In genomic region chr2:82282111-82282882, GRCh38 we compare ENCODE assay signal across 23 cellular contexts.
DNase-seq lines count a peak whose midpoint lies in the region; ATAC-seq, FAIRE-seq and TF ChIP-seq lines count a peak whose summit lies in the region.
"Had no signal": no experiment of that assay in that cellular context is flagged by ENCODE, and none has a peak within 500 bp of the region (broad histone marks: within the 10 kb centered on the region; RNA-seq: fewer than 3 reads in every experiment).

No MANE protein-coding gene starts in this region.

- no peak overlapping the region for H3K4me3 Mint-ChIP-seq in neural progenitor cell
- H3K4me3 Mint-ChIP-seq in Calu3 (ENCODE audit: low read depth, unreplicated experiment) = no peak overlapping the region
- H3K4me3 Mint-ChIP-seq: activated CD4-positive, alpha-beta T cell treated with anti-CD3 and anti-CD28 coated beads, Interleukin-2, amount 10 ng/mL, durations not matched to agents 7 days and 5 days; CD8-positive, alpha-beta memory T cell; stimulated activated naive CD8-positive, alpha-beta T cell treated with anti-CD3 and anti-CD28 coated beads, Interleukin-15, Interleukin-2, amounts not matched to agents 100 ng/mL and 50 ng/mL, for 24 hours had no signal

- no peak overlapping the region for H3K4me2 ChIP-seq in neural progenitor cell

- H3K4me1 ChIP-seq in neural progenitor cell (peaks cover 9% of the 10 kb centered on the region), small intestine (ENCODE audit: control insufficient read depth in 2 of 2, insufficient read depth in 1 of 2, low read depth in 1 of 2, low read length in 1 of 2) (no peaks in the 10 kb centered on the region)
- H3K4me1 ChIP-seq: adrenal gland, gastroesophageal sphincter, pancreas, upper lobe of left lung had no signal

- no TSS peak for BruUV-seq in Calu3 (replicated peaks; lab: Mats Ljungman, UMichigan)

- no peaks in the 10 kb centered on the region for H3K27me3 ChIP-seq in neural progenitor cell
- no peaks in the 10 kb centered on the region for H3K27me3 ChIP-seq in small intestine (ENCODE audit: control insufficient read depth in 2 of 2, insufficient read depth in 2 of 2, low read length in 2 of 2)
- H3K27me3 ChIP-seq: adrenal gland, cardiac muscle cell, dorsolateral prefrontal cortex, gastroesophageal sphincter, pancreas, upper lobe of left lung had no signal

- CTCF ChIA-PET in Calu3 (lab: Charles Lee) = no interaction called here

- H3K4me3 ChIP-seq in neural progenitor cell = no peak overlapping the region
- H3K4me3 ChIP-seq in small intestine (ENCODE audit: low read depth in 1 of 2, low read length in 2 of 2) = no peak overlapping the region
- H3K4me3 ChIP-seq: adrenal gland, cardiac muscle cell, dorsolateral prefrontal cortex, gastroesophageal sphincter, lung, pancreas, upper lobe of left lung had no signal

- H3K27ac ChIP-seq in neural progenitor cell (no peak overlapping the region), small intestine (ENCODE audit: low read depth in 1 of 2, low read length in 1 of 2) (no peak overlapping the region)
- H3K27ac ChIP-seq: adrenal gland, cardiac muscle cell, dorsolateral prefrontal cortex, gastroesophageal sphincter, pancreas, upper lobe of left lung had no signal

- 75 to 82% (median 77%) methylated on average over 16 of the region's 16 CpGs for WGBS in small intestine, 3 donors

- H2AFZ ChIP-seq in neural progenitor cell (replicated peaks) = peak overlapping the region; percentile 83

- ATAC-seq in HG02759 (IDR thresholded peaks at IDR 0.05; ENCODE audit: unreplicated experiment) = no peak
- ATAC-seq: gastroesophageal sphincter, pancreas had no signal

- no peaks in the 10 kb centered on the region for H3K36me3 ChIP-seq in neural progenitor cell
- H3K36me3 ChIP-seq in small intestine (ENCODE audit: control insufficient read depth in 2 of 2, insufficient read depth in 2 of 2, low read length in 2 of 2) = no peaks in the 10 kb centered on the region
- H3K36me3 ChIP-seq: adrenal gland, cardiac muscle cell, gastroesophageal sphincter, pancreas, upper lobe of left lung had no signal

- no peaks in the 10 kb centered on the region for H3K79me2 ChIP-seq in neural progenitor cell (ENCODE audit: low read depth)

- intact Hi-C loops in Calu3 (cut with micrococcal nuclease; ENCODE audit: unreplicated experiment) = no loop called here

- FAIRE-seq in small intestine (lab: Jason Lieb, UNC) = no peak
- FAIRE-seq: pancreas had no signal

- H3K9me3 Mint-ChIP-seq in neural progenitor cell (no peaks in the 10 kb centered on the region), Calu3 (ENCODE audit: low read depth, unreplicated experiment) (peaks cover 20% of the 10 kb centered on the region)

- H3K9me3 ChIP-seq in neural progenitor cell (ENCODE audit: low read depth) (no peaks in the 10 kb centered on the region), small intestine (ENCODE audit: control insufficient read depth, low read depth) (no peaks in the 10 kb centered on the region)
- H3K9me3 ChIP-seq: adrenal gland, gastroesophageal sphincter, pancreas, upper lobe of left lung had no signal

- H3F3A ChIP-seq in neural progenitor cell (ENCODE audit: low read depth) = no peaks in the 10 kb centered on the region

- H3K36me3 Mint-ChIP-seq in neural progenitor cell (no peaks in the 10 kb centered on the region), Calu3 (ENCODE audit: insufficient read depth, unreplicated experiment) (no peaks in the 10 kb centered on the region)

- no peak overlapping the region for H3K27ac Mint-ChIP-seq in neural progenitor cell
- no peak overlapping the region for H3K27ac Mint-ChIP-seq in Calu3 (ENCODE audit: unreplicated experiment)
- H3K27ac Mint-ChIP-seq: activated CD4-positive, alpha-beta T cell treated with anti-CD3 and anti-CD28 coated beads, Interleukin-2, amount 10 ng/mL, durations not matched to agents 7 days and 5 days; CD8-positive, alpha-beta memory T cell; stimulated activated naive CD8-positive, alpha-beta T cell treated with anti-CD3 and anti-CD28 coated beads, Interleukin-15, Interleukin-2, amounts not matched to agents 100 ng/mL and 50 ng/mL, for 24 hours had no signal

- no peaks in the 10 kb centered on the region for H3K27me3 Mint-ChIP-seq in neural progenitor cell (ENCODE audit: insufficient read depth, low read depth)
- no peaks in the 10 kb centered on the region for H3K27me3 Mint-ChIP-seq in Calu3 (ENCODE audit: unreplicated experiment)
- H3K27me3 Mint-ChIP-seq: activated CD4-positive, alpha-beta T cell treated with anti-CD3 and anti-CD28 coated beads, Interleukin-2, amount 10 ng/mL, durations not matched to agents 7 days and 5 days; CD8-positive, alpha-beta memory T cell; stimulated activated naive CD8-positive, alpha-beta T cell treated with anti-CD3 and anti-CD28 coated beads, Interleukin-15, Interleukin-2, amounts not matched to agents 100 ng/mL and 50 ng/mL, for 24 hours had no signal

- H3K4me1 Mint-ChIP-seq in neural progenitor cell (no peaks in the 10 kb centered on the region), Calu3 (ENCODE audit: low read depth, unreplicated experiment) (no peaks in the 10 kb centered on the region)
- H3K4me1 Mint-ChIP-seq: activated CD4-positive, alpha-beta T cell treated with anti-CD3 and anti-CD28 coated beads, Interleukin-2, amount 10 ng/mL, durations not matched to agents 7 days and 5 days; CD8-positive, alpha-beta memory T cell had no signal

- TF ChIP-seq CTCF in neural progenitor cell (IDR thresholded peaks at IDR 0.05) = peak; percentile 54
- no peak for TF ChIP-seq CTCF in Calu3 (IDR thresholded peaks at IDR 0.05; ENCODE audit: unreplicated experiment)

- no peak overlapping the region for H3K9ac ChIP-seq in neural progenitor cell

- DNase-seq in HT1080 (ENCODE audit: low read depth) = peak; percentile 18
- peak; percentile 15 for DNase-seq in RPMI8226
- DNase-seq in iPS DF 19.7 (ENCODE audit: low read depth, low spot score) = peak; percentile 23
- peak; percentile 55 for DNase-seq in neural progenitor cell (ENCODE audit: low spot score)
- DNase-seq in small intestine = no peak
- no peak for DNase-seq in DMS79 treated with DMSO at 0.1 percent for 48 hours (lab: John Stamatoyannopoulos, UW)
- DNase-seq in Calu3 = no peak
- DNase-seq: activated CD4-positive, alpha-beta T cell treated with anti-CD3 and anti-CD28 coated beads, Interleukin-2, amount 10 ng/mL, durations not matched to agents 7 days and 5 days; activated CD8-positive, alpha-beta memory T cell treated with anti-CD3 and anti-CD28 coated beads, Interleukin-2, amount 50 U/mL, for 48 hours; activated effector memory CD4-positive, alpha-beta T cell treated with anti-CD3 and anti-CD28 coated beads, Interleukin-2, amount 50 U/mL, for 16 hours; adrenal gland; CD8-positive, alpha-beta memory T cell; dorsolateral prefrontal cortex; NCI-H1436 treated with DMSO at 0.1 percent for 48 hours; NCI-H2227 treated with DMSO at 0.1 percent for 48 hours; pancreas; stimulated activated CD4-positive, alpha-beta T cell treated with anti-CD3 and anti-CD28 coated beads, Interleukin-2, amount 100 ng/mL, for 24 hours had no signal

- no peaks in the 10 kb centered on the region for H4K20me1 ChIP-seq in neural progenitor cell (ENCODE audit: low read depth)

Comparison
In these comparisons a context has a peak if more than half of its experiments do, and no peak if none do; other contexts are left out.
1. DNase-seq: peak in HT1080 (single experiment), RPMI8226 (single experiment), iPS DF 19.7 (single experiment) and neural progenitor cell (single experiment); none in small intestine (single experiment), DMS79 treated with DMSO at 0.1 percent for 48 hours (single experiment) and Calu3 (single experiment).